ENCODE assay signal across 25 cellular contexts in the genomic region with DNA sequence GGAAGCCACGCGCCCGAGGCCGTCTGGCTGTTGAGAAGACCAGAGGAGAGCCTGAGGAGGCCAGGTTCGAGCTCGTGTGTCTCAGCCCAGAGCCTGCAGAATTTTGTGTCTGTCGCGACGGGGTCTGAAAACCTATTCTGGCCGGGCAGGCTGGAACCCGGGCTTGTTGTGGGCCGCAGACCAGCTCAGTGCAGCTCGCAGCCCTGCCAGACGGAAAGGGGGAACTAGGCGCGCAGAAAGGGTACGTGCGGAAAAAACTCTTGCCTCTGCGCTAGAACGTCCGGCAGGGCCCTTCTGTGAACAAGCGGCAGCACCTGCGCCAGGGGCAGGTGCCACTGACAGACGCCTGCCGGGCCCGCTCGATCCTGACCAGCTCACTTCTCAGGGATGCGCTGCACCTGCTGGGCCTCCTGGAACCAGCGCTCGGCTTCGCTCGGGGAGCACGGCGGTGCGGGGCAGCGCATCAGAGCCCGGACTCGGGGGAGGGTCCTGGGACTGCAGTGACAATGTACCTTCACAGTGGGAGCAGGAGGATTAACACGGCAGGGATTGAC.
DNase-seq lines count a peak whose midpoint lies in the region; ATAC-seq and TF ChIP-seq lines count a peak whose summit lies in the region.
"Had no signal": no experiment of that assay in that cellular context is flagged by ENCODE, and none has a peak within 500 bp of the region (broad histone marks: within the 10 kb centered on the region; RNA-seq: fewer than 3 reads in every experiment).

No MANE protein-coding gene starts in this region.

- no peak for TF ChIP-seq CTCF in GM23338 (conservative IDR thresholded peaks at IDR 0.05; ENCODE audit: low read depth in 2 of 2)
- TF ChIP-seq CTCF in WTC11 (IDR thresholded peaks at IDR 0.05): no peak
- TF ChIP-seq CTCF in PC-9 (conservative IDR thresholded peaks at IDR 0.05): no peak

- BruUV-seq in PC-9 (replicated peaks; lab: Mats Ljungman, UMichigan): no TSS peak

- DNase-seq in GM23338 (ENCODE audit: low spot score) (no peak), WTC11 (ENCODE audit: low spot score) (no peak), islet precursor cell (peak; percentile 47), neuronal stem cell (ENCODE audit: low spot score) (no peak), anterior cingulate cortex (lab: John Stamatoyannopoulos, UW) (no peak), NCI-H2029 treated with DMSO at 0.1 percent for 48 hours (lab: John Stamatoyannopoulos, UW) (no peak), PC-9 (no peak)
- no peak for DNase-seq in activated T-cell treated with anti-CD3 and anti-CD28 coated beads, Interleukin-2, amount 50 U/mL, for 48 hours
- DNase-seq: C1 segment of cervical spinal cord; DMS79 treated with DMSO at 0.1 percent for 48 hours; GF-D8; HCEC 1CT; Kasumi-1; NCI-H1092 treated with DMSO at 0.1 percent for 48 hours; NCI-H1436; NCI-H187; NCI-H2171 treated with DMSO at 0.1 percent for 48 hours; NCI-H345; NCI-H526; NCI-H82; NK-92 treated with Interleukin-12 subunit alpha and Interleukin-12 subunit beta, amount 100 ng/mL, for 24 hours; PC-3; Right ventricle myocardium superior had no signal

- H3K36me3 ChIP-seq in GM23338 (ENCODE audit: insufficient read depth) (no peaks in the 10 kb centered on the region; the same call in 1 of the 2 replicates), neuronal stem cell (replicated peaks in 1 of 2; ENCODE audit: control insufficient read depth in 2 of 2, insufficient read depth in 2 of 2, low read length in 2 of 2) (no peaks in the 10 kb centered on the region), PC-9 (ENCODE audit: low read depth) (no peaks in the 10 kb centered on the region)

- peaks cover 11% of the 10 kb centered on the region for H3K4me1 Mint-ChIP-seq in GM23338
- H3K4me1 Mint-ChIP-seq in WTC11: peaks cover 22% of the 10 kb centered on the region

- no peak overlapping the region for H2BK12ac ChIP-seq in neuronal stem cell (ENCODE audit: low read length)

- no peak overlapping the region for H2AK5ac ChIP-seq in neuronal stem cell (ENCODE audit: low read depth, low read length)

- peak overlapping the region; percentile 62 for H3K18ac ChIP-seq in neuronal stem cell (ENCODE audit: low read length)

- no peak overlapping the region for H3K4me3 ChIP-seq in GM23338
- no peak overlapping the region for H3K4me3 ChIP-seq in neuronal stem cell (ENCODE audit: low read length in 2 of 2)
- H3K4me3 ChIP-seq in PC-9: no peak overlapping the region

- no peak overlapping the region for H3K4ac ChIP-seq in neuronal stem cell (ENCODE audit: low read length)

- H3K4me2 ChIP-seq in GM23338 (no peak overlapping the region), neuronal stem cell (ENCODE audit: insufficient read depth, low read length, poor library complexity, severe bottlenecking) (no peak overlapping the region), PC-9 (no peak overlapping the region)

- H2AFZ ChIP-seq in GM23338 (no peak overlapping the region), neuronal stem cell (ENCODE audit: low read length) (no peak overlapping the region), PC-9 (no peak overlapping the region)

- CTCF ChIA-PET in WTC11 (lab: Charles Lee): interaction anchor here (0.9 kb wide), 1 partner anchor 16 kb away, joined by 4 read pairs; no protein-coding TSS in a partner anchor
- CTCF ChIA-PET in PC-9 (lab: Charles Lee): no interaction called here

- POLR2A ChIA-PET in WTC11 (lab: Charles Lee) (no interaction called here), PC-9 (lab: Charles Lee; ENCODE audit: unreplicated experiment) (no interaction called here)

- H3K9me2 ChIP-seq in GM23338 (ENCODE audit: insufficient read depth) (no peaks in the 10 kb centered on the region), PC-9 (ENCODE audit: insufficient read depth) (no peaks in the 10 kb centered on the region)

- H4K91ac ChIP-seq in neuronal stem cell (ENCODE audit: low read depth, low read length, poor library complexity): no peak overlapping the region

- H3K27ac Mint-ChIP-seq in GM23338 (0 out of 2 replicates have a peak overlapping the region, but pooled peaks have one; percentile 67), WTC11 (no peak overlapping the region)
- H3K27ac Mint-ChIP-seq: CD8-positive, alpha-beta T cell had no signal

- no peak overlapping the region for H3K14ac ChIP-seq in neuronal stem cell (ENCODE audit: low read length)

- ATAC-seq in GM23338 (peak; percentile 29; the same call in 2 of the 3 replicates), WTC11 (no peak)
- ATAC-seq: CD8-positive, alpha-beta T cell; HepG2; PC-3 had no signal

- H3K79me2 ChIP-seq in GM23338 (replicated peaks; ENCODE audit: insufficient read depth): no peaks in the 10 kb centered on the region
- H3K79me2 ChIP-seq in PC-9 (ENCODE audit: low read depth): no peaks in the 10 kb centered on the region

- H2BK5ac ChIP-seq in neuronal stem cell (ENCODE audit: low read length): no peak overlapping the region

- no peak overlapping the region for H2BK15ac ChIP-seq in neuronal stem cell (ENCODE audit: low read length)

- no peak overlapping the region for H4K8ac ChIP-seq in neuronal stem cell (ENCODE audit: low read depth, low read length)

- H4K20me1 ChIP-seq in GM23338 (replicated peaks; ENCODE audit: insufficient read depth) (no peaks in the 10 kb centered on the region), PC-9 (ENCODE audit: insufficient read depth) (no peaks in the 10 kb centered on the region)

- H3K27me3 Mint-ChIP-seq in GM23338 (ENCODE audit: insufficient read depth, low read depth, poor library complexity): peaks cover 6% of the 10 kb centered on the region
- no peaks in the 10 kb centered on the region for H3K27me3 Mint-ChIP-seq in WTC11 (ENCODE audit: low read depth)

- H3K27me3 ChIP-seq in GM23338 (ENCODE audit: insufficient read depth): no peaks in the 10 kb centered on the region
- H3K27me3 ChIP-seq in neuronal stem cell (ENCODE audit: control insufficient read depth in 3 of 3, insufficient read depth in 3 of 3, low read depth in 1 of 3, low read length in 3 of 3): no peaks in the 10 kb centered on the region
- H3K27me3 ChIP-seq in PC-9 (ENCODE audit: insufficient read depth, low read depth): peaks cover 97% of the 10 kb centered on the region

- H3F3A ChIP-seq in GM23338 (replicated peaks; ENCODE audit: low read depth): no peaks in the 10 kb centered on the region
- H3F3A ChIP-seq in PC-9 (ENCODE audit: insufficient read depth, low read depth): no peaks in the 10 kb centered on the region

- no peak overlapping the region for H2BK120ac ChIP-seq in neuronal stem cell (ENCODE audit: low read depth, low read length)

- no peaks in the 10 kb centered on the region for H3K9me3 Mint-ChIP-seq in GM23338
- H3K9me3 Mint-ChIP-seq in WTC11: no peaks in the 10 kb centered on the region

- no peaks in the 10 kb centered on the region for H3K36me3 Mint-ChIP-seq in GM23338 (ENCODE audit: low read depth)
- H3K36me3 Mint-ChIP-seq in WTC11: no peaks in the 10 kb centered on the region
- H3K36me3 Mint-ChIP-seq: CD8-positive, alpha-beta T cell had no signal

- H3K4me1 ChIP-seq in GM23338 (ENCODE audit: insufficient read depth) (no peaks in the 10 kb centered on the region), neuronal stem cell (ENCODE audit: control insufficient read depth in 2 of 2, insufficient read depth in 1 of 2, low read depth in 1 of 2, low read length in 2 of 2) (peaks cover 0 to 4% of the 10 kb centered on the region in 2 donors), PC-9 (replicated peaks; ENCODE audit: insufficient read depth) (no peaks in the 10 kb centered on the region)

- intact Hi-C loops in PC-9 (cut with micrococcal nuclease; ENCODE audit: unreplicated experiment): no loop called here

- H3K9ac ChIP-seq in neuronal stem cell (ENCODE audit: low read depth, low read length, poor library complexity): no peak overlapping the region

- H3K79me1 ChIP-seq in neuronal stem cell (ENCODE audit: low read depth, low read length): no peaks in the 10 kb centered on the region

- H3K9me3 ChIP-seq in neuronal stem cell (replicated peaks in 1 of 2; ENCODE audit: control insufficient read depth in 2 of 2, insufficient read depth in 1 of 2, low read depth in 1 of 2, low read length in 2 of 2): no peaks in the 10 kb centered on the region
- H3K9me3 ChIP-seq in PC-9 (ENCODE audit: insufficient read depth, low read depth): no peaks in the 10 kb centered on the region

- peak overlapping the region; percentile 6 for H3K23ac ChIP-seq in neuronal stem cell (ENCODE audit: low read depth, low read length, poor library complexity)

- H3K4me3 Mint-ChIP-seq in GM23338: no peak overlapping the region
- H3K4me3 Mint-ChIP-seq in WTC11: no peak overlapping the region
- H3K4me3 Mint-ChIP-seq: CD8-positive, alpha-beta T cell had no signal

- no peak overlapping the region for H3K27ac ChIP-seq in GM23338 (ENCODE audit: low read depth)
- no peak overlapping the region for H3K27ac ChIP-seq in neuronal stem cell (replicated peaks; ENCODE audit: low read length)
- no peak overlapping the region for H3K27ac ChIP-seq in PC-9

- no CpG with 5 or more reads among the region's 39 CpGs for WGBS in neuronal stem cell (ENCODE audit: extremely low coverage in 2 of 2, insufficient read length in 2 of 2, insufficient replicate concordance in 1 of 2), 2 donors

TF ChIP-seq in GM23338, 12 proteins besides CTCF, POLR2A, EP300 and RAD21 (continues in another document):
- TF ChIP-seq EZH2 (IDR thresholded peaks at IDR 0.05; ENCODE audit: low read depth, unreplicated experiment) (no peak), CREB1 (CRISPR knock-in tag; IDR thresholded peaks at IDR 0.05; ENCODE audit: low read depth) (no peak)

TF ChIP-seq in WTC11, 78 proteins besides CTCF, POLR2A, EP300 and RAD21:
- TF ChIP-seq, protein P1, sequence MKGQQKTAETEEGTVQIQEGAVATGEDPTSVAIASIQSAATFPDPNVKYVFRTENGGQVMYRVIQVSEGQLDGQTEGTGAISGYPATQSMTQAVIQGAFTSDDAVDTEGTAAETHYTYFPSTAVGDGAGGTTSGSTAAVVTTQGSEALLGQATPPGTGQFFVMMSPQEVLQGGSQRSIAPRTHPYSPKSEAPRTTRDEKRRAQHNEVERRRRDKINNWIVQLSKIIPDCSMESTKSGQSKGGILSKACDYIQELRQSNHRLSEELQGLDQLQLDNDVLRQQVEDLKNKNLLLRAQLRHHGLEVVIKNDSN (CRISPR knock-in tag; IDR thresholded peaks at IDR 0.05): no peak
- TF ChIP-seq ZNF423 (CRISPR knock-in tag; IDR thresholded peaks at IDR 0.05): 0 out of 2 replicates have a peak, but pooled peaks have one; percentile 36
TF ChIP-seq in WTC11: peak in this region for 1.
